Comparison of ENCODE assay signal across 7 cellular contexts in genomic region chr1:186404454-186405051, GRCh38. TPM values are rescaled to one million over a fixed set of nuclear protein-coding genes. Genes with fewer than 3 reads are reported as not detected.
A peak's percentile ranks its signal among the peaks of the same experiment; 100 is the strongest.
DNase-seq lines count a peak whose midpoint lies in the region; ATAC-seq and TF ChIP-seq lines count a peak whose summit lies in the region.

No MANE protein-coding gene starts in this region.

- RAD21 ChIA-PET in HCT116 (lab: Charles Lee; ENCODE audit: low non-redundant PET in 1 of 2, low total read pairs in 2 of 2, uncharacterized antibody in 2 of 2, unreplicated experiment in 2 of 2), result no interaction called here

- no peaks in the 10 kb centered on the region for H3K4me1 Mint-ChIP-seq in activated T-helper 17 cell treated with anti-CD3 and anti-CD28 coated beads, Interleukin-2, amount 50 U/mL, for 72 hours

- H3K36me3 ChIP-seq in HCT116 (ENCODE audit: control insufficient read depth in 1 of 2, insufficient read depth in 2 of 2, low read length in 2 of 2) (peaks cover 23 to 36% of the 10 kb centered on the region in 2 experiments), hepatocyte (replicated peaks; ENCODE audit: insufficient read depth, low read depth) (no peaks in the 10 kb centered on the region)

- WGBS in hepatocyte (ENCODE audit: low lambda C conversion rate, missing lambda C conversion rate), result 70% methylated on average over 5 of the region's 5 CpGs

- intact Hi-C loops in HCT116 (cut with micrococcal nuclease), result loop anchor here (2.0 kb wide), 1 partner anchor 582 kb away; no protein-coding TSS in a partner anchor

- no peak overlapping the region for H3K4me3 Mint-ChIP-seq in activated T-helper 17 cell treated with anti-CD3 and anti-CD28 coated beads, Interleukin-2, amount 50 U/mL, for 72 hours

- no peak overlapping the region for H3K9ac ChIP-seq in HCT116 (ENCODE audit: low read length)

- TF ChIP-seq CTCF in HCT116 (IDR thresholded peaks at IDR 0.05 in 2 of 3, conservative IDR thresholded peaks at IDR 0.05 in 1 of 3; ENCODE audit: borderline replicate concordance in 1 of 3, insufficient read depth in 1 of 3, low read depth in 2 of 3, low read length in 2 of 3), result peak; percentile 28 to 72 (median 68); a peak in 5 of 6 replicates
- TF ChIP-seq CTCF in hepatocyte (IDR thresholded peaks at IDR 0.05; ENCODE audit: poor library complexity), result peak; percentile 68

- no peaks in the 10 kb centered on the region for H3K27me3 Mint-ChIP-seq in activated T-helper 17 cell treated with anti-CD3 and anti-CD28 coated beads, Interleukin-2, amount 50 U/mL, for 72 hours

- no peak overlapping the region for H3K27ac ChIP-seq in HCT116 (ENCODE audit: low read depth, low read length)
- no peak overlapping the region for H3K27ac ChIP-seq in hepatocyte

- H2AFZ ChIP-seq in HCT116 (ENCODE audit: low read depth, low read length, poor library complexity, severe bottlenecking) (no peak overlapping the region), hepatocyte (no peak overlapping the region)

- H3K4me1 ChIP-seq in HCT116 (ENCODE audit: control insufficient read depth in 1 of 2, insufficient read depth in 2 of 2, low read length in 2 of 2) (no peaks in the 10 kb centered on the region), hepatocyte (ENCODE audit: insufficient read depth) (no peaks in the 10 kb centered on the region)

- H3K36me3 Mint-ChIP-seq in activated T-helper 17 cell treated with anti-CD3 and anti-CD28 coated beads, Interleukin-2, amount 50 U/mL, for 72 hours (ENCODE audit: low read depth), result peaks cover 82% of the 10 kb centered on the region

- H3K27ac Mint-ChIP-seq in activated T-helper 17 cell treated with anti-CD3 and anti-CD28 coated beads, Interleukin-2, amount 50 U/mL, for 72 hours, result no peak overlapping the region

- H3K27me3 ChIP-seq in HCT116 (ENCODE audit: insufficient read depth, low read length) (no peaks in the 10 kb centered on the region), hepatocyte (no peaks in the 10 kb centered on the region)

- no peaks in the 10 kb centered on the region for H3K9me3 Mint-ChIP-seq in activated T-helper 17 cell treated with anti-CD3 and anti-CD28 coated beads, Interleukin-2, amount 50 U/mL, for 72 hours

- POLR2A ChIA-PET in HCT116 (lab: Charles Lee), result no interaction called here

- ATAC-seq in HCT116, result no peak
- ATAC-seq in activated T-helper 17 cell treated with anti-CD3 and anti-CD28 coated beads, Interleukin-2, amount 50 U/mL, for 72 hours (replicated peaks), result peak; percentile 50

- H3K4me3 ChIP-seq in HCT116 (replicated peaks in 1 of 2; ENCODE audit: low read depth in 1 of 2, low read length in 2 of 2) (no peak overlapping the region), hepatocyte (no peak overlapping the region)

- 0 out of 2 replicates have a peak, but pooled peaks cover 3% of the 10 kb centered on the region for H4K20me1 ChIP-seq in HCT116 (ENCODE audit: insufficient read depth)
- no peaks in the 10 kb centered on the region for H4K20me1 ChIP-seq in hepatocyte (ENCODE audit: insufficient read depth, poor library complexity, severe bottlenecking)

- BruUV-seq in HCT116 (replicated peaks; lab: Mats Ljungman, UMichigan), result no TSS peak

- H3K9me3 ChIP-seq in HCT116 (ENCODE audit: control insufficient read depth in 1 of 2, insufficient read depth in 1 of 2, low read depth in 1 of 2, low read length in 2 of 2) (no peaks in the 10 kb centered on the region), hepatocyte (ENCODE audit: low read depth) (no peaks in the 10 kb centered on the region)

- DNase-seq in GM04503 (ENCODE audit: low read depth) (peak; percentile 16), HCT116 (ENCODE audit: low read depth, low spot score) (no peak), NCI-H2196 treated with DMSO at 0.1 percent for 48 hours (lab: John Stamatoyannopoulos, UW; ENCODE audit: unreplicated experiment) (peak; percentile 5), hepatocyte (ENCODE audit: low spot score) (peak; percentile 47), superior temporal gyrus (ENCODE audit: extremely low spot score) (peak; percentile 74), hypothalamus (lab: John Stamatoyannopoulos, UW) (no peak)

- H3K79me2 ChIP-seq in HCT116 (ENCODE audit: insufficient read depth, low read length) (peaks cover 7% of the 10 kb centered on the region; the same call in 1 of the 2 replicates), hepatocyte (no peaks in the 10 kb centered on the region)

- TF ChIP-seq RAD21 in HCT116 (IDR thresholded peaks at IDR 0.05; ENCODE audit: low read depth), result peak; percentile 38; the same call in 1 of the 2 replicates

- CTCF ChIA-PET in HCT116 (lab: Charles Lee), result interaction anchor here (0.7 to 3.0 kb wide), 7 partner anchors 8 to 402 kb away, joined by 3 to 12 read pairs (median 4); partner anchors contain the start of gene TPR

- no peak for TF ChIP-seq POLR2A in HCT116 (IDR thresholded peaks at IDR 0.05; ENCODE audit: borderline replicate concordance, extremely low read depth, insufficient read depth, insufficient read length)

- no peaks in the 10 kb centered on the region for H3K9me2 ChIP-seq in HCT116 (ENCODE audit: insufficient read depth)
- H3K9me2 ChIP-seq in hepatocyte (replicated peaks; ENCODE audit: insufficient read depth), result no peaks in the 10 kb centered on the region

- no peak overlapping the region for H3K4me2 ChIP-seq in HCT116 (ENCODE audit: low read length)
- H3K4me2 ChIP-seq in hepatocyte, result no peak overlapping the region

TF ChIP-seq in HCT116, 20 proteins besides CTCF, POLR2A, EP300 and RAD21:
- TF ChIP-seq ATF3 (IDR thresholded peaks at IDR 0.05) (no peak), EZH2 (IDR thresholded peaks at IDR 0.05) (no peak), MAX (IDR thresholded peaks at IDR 0.05) (no peak), YY1 (IDR thresholded peaks at IDR 0.05; ENCODE audit: extremely low read depth, insufficient replicate concordance, low read depth, low read length) (no peak), CBX3 (IDR thresholded peaks at IDR 0.05; ENCODE audit: low read depth) (no peak), JUND (IDR thresholded peaks at IDR 0.05) (no peak), TCF7L2 (IDR thresholded peaks at IDR 0.05; ENCODE audit: borderline replicate concordance, extremely low read depth, insufficient read depth, insufficient read length) (no peak), SRF (IDR thresholded peaks at IDR 0.05; ENCODE audit: low read depth) (no peak), FOSL1 (IDR thresholded peaks at IDR 0.05; ENCODE audit: low read depth) (no peak), SP1 (IDR thresholded peaks at IDR 0.05; ENCODE audit: low read depth) (no peak), EGR1 (IDR thresholded peaks at IDR 0.05; ENCODE audit: low read depth) (no peak), POLR2AphosphoS5 (IDR thresholded peaks at IDR 0.05; ENCODE audit: low read depth, low read length) (no peak), SIN3A (IDR thresholded peaks at IDR 0.05; ENCODE audit: low read depth) (no peak), ELF1 (IDR thresholded peaks at IDR 0.05; ENCODE audit: borderline replicate concordance, low read depth) (no peak)

RNA-seq across cellular contexts. Expression of gene ODR4, which starts 28.9 kb away (rescaled TPM):
- total RNA-seq in HCT116 (2021; ENCODE audit: unreplicated experiment) (18.4 TPM), hepatocyte (22.1 and 29.2 TPM in 2 replicates)
- 7.3 and 8.5 TPM in 2 replicates for polyA plus RNA-seq in HCT116 (2012)
- total RNA-seq in activated T-helper 17 cell treated with anti-CD3 and anti-CD28 coated beads, Interleukin-2, amount 50 U/mL, for 72 hours, result 10 to 100 TPM; 14.0 to 17.7 TPM
- 22.3 and 22.8 TPM in 2 replicates for polyA plus RNA-seq in hepatocyte

RNA-seq across cellular contexts. Expression of gene TPR, which starts 29.5 kb away (rescaled TPM):
- 131 TPM for total RNA-seq in HCT116 (2021; ENCODE audit: unreplicated experiment)
- 52.0 and 63.6 TPM in 2 replicates for polyA plus RNA-seq in HCT116 (2012)
- 100 to 1,000 TPM; 147 to 156 TPM for total RNA-seq in activated T-helper 17 cell treated with anti-CD3 and anti-CD28 coated beads, Interleukin-2, amount 50 U/mL, for 72 hours
- total RNA-seq in hepatocyte, result 51.5 and 58.4 TPM in 2 replicates
- 65.1 and 79.4 TPM in 2 replicates for polyA plus RNA-seq in hepatocyte

RNA-seq across cellular contexts. Expression of gene PDC, which starts 56.4 kb away (rescaled TPM):
- total RNA-seq in HCT116 (2021; ENCODE audit: unreplicated experiment), result not detected
- not detected in 2 replicates for polyA plus RNA-seq in HCT116 (2012)
- total RNA-seq in activated T-helper 17 cell treated with anti-CD3 and anti-CD28 coated beads, Interleukin-2, amount 50 U/mL, for 72 hours, result not detected
- total RNA-seq in hepatocyte, result not detected in 2 replicates
- polyA plus RNA-seq in hepatocyte, result 0.13 TPM in 1 of 2 replicates, not detected in the other

Comparison
In these comparisons a context has a peak if more than half of its experiments do, and no peak if none do; other contexts are left out.
1. DNase-seq: peak in GM04503 (single experiment), NCI-H2196 treated with DMSO at 0.1 percent for 48 hours (single experiment), hepatocyte (single experiment) and superior temporal gyrus (single experiment); none in HCT116 (single experiment) and hypothalamus (0 of 51).